In genomic region chr9:7246917-7247538, GRCh38 we compare ENCODE assay signal across 33 cellular contexts.
DNase-seq lines count a peak whose midpoint lies in the region; ATAC-seq, FAIRE-seq and TF ChIP-seq lines count a peak whose summit lies in the region.
"Had no signal": no experiment of that assay in that cellular context is flagged by ENCODE, and none has a peak within 500 bp of the region (broad histone marks: within the 10 kb centered on the region; RNA-seq: fewer than 3 reads in every experiment).

No MANE protein-coding gene starts in this region.

- intact Hi-C loops in activated CD4-positive, alpha-beta T cell treated with anti-CD3 and anti-CD28 coated beads for 36 hours (cut with DNase I, micrococcal nuclease), result no loop called here
- intact Hi-C loops in mammary epithelial cell (cut with micrococcal nuclease), result no loop called here

- POLR2A ChIA-PET in activated CD4-positive, alpha-beta T cell treated with anti-CD3 and anti-CD28 coated beads for 36 hours (lab: Charles Lee), result no interaction called here

- TF ChIP-seq CTCF in mammary epithelial cell (conservative IDR thresholded peaks at IDR 0.05 in 1 of 2, IDR thresholded peaks at IDR 0.05 in 1 of 2; ENCODE audit: extremely low read depth in 1 of 2, insufficient read depth in 1 of 2, low read depth in 1 of 2, low read length in 2 of 2), result no peak

- 56% methylated on average over 3 of the region's 3 CpGs for WGBS in mammary epithelial cell (ENCODE audit: low coverage, missing lambda C conversion rate)

- no peak overlapping the region for H3K4me3 ChIP-seq in mammary epithelial cell (replicated peaks in 1 of 3; ENCODE audit: insufficient read depth in 1 of 3, low read depth in 2 of 3, low read length in 3 of 3)
- H3K4me3 ChIP-seq: coronary artery, lower lobe of right lung, MG63, sigmoid colon, SJSA1, tibial nerve had no signal

- H3K4me2 ChIP-seq in mammary epithelial cell (ENCODE audit: insufficient read depth, low read depth, low read length), result no peak overlapping the region

- BruUV-seq in mammary epithelial cell (replicated peaks; lab: Mats Ljungman, UMichigan), result no TSS peak

- peaks cover 2% of the 10 kb centered on the region for H3K27me3 Mint-ChIP-seq in activated CD4-positive, alpha-beta T cell treated with anti-CD3 and anti-CD28 coated beads for 36 hours

- no peaks in the 10 kb centered on the region for H3K9me3 Mint-ChIP-seq in activated CD4-positive, alpha-beta T cell treated with anti-CD3 and anti-CD28 coated beads for 36 hours (ENCODE audit: low read depth)
- H3K9me3 Mint-ChIP-seq: activated naive CD4-positive, alpha-beta T cell treated with anti-CD3 and anti-CD28 coated beads, Interleukin-2, amount 50 U/mL, for 72 hours had no signal

- dilution Hi-C loops in mammary epithelial cell (cut with HindIII; ENCODE audit: low sequenced_read_pairs), result no loop called here

- in situ Hi-C loops in mammary epithelial cell (cut with MboI; ENCODE audit: low sequenced_read_pairs in 2 of 2), result no loop called here

- no peak overlapping the region for H3K4me3 Mint-ChIP-seq in activated CD4-positive, alpha-beta T cell treated with anti-CD3 and anti-CD28 coated beads for 36 hours
- H3K4me3 Mint-ChIP-seq: CD4-positive, CD25-positive, alpha-beta regulatory T cell; naive thymus-derived CD4-positive, alpha-beta T cell had no signal

- H4K20me1 ChIP-seq in mammary epithelial cell (ENCODE audit: insufficient read depth, low read length), result no peaks in the 10 kb centered on the region

- peaks cover 5% of the 10 kb centered on the region for H3K4me1 ChIP-seq in mammary epithelial cell (ENCODE audit: insufficient read depth, low read length)
- H3K4me1 ChIP-seq: lower lobe of right lung, sigmoid colon, SJSA1, tibial nerve had no signal

- no peaks in the 10 kb centered on the region for H3K36me3 Mint-ChIP-seq in activated CD4-positive, alpha-beta T cell treated with anti-CD3 and anti-CD28 coated beads for 36 hours (ENCODE audit: low read depth)
- H3K36me3 Mint-ChIP-seq: activated naive CD4-positive, alpha-beta T cell treated with anti-CD3 and anti-CD28 coated beads, Interleukin-2, amount 50 U/mL, for 72 hours; CD4-positive, CD25-positive, alpha-beta regulatory T cell; naive thymus-derived CD4-positive, alpha-beta T cell had no signal

- H3K9me3 ChIP-seq in mammary epithelial cell (replicated peaks; ENCODE audit: insufficient read depth, low read length), result no peaks in the 10 kb centered on the region
- H3K9me3 ChIP-seq: lower lobe of right lung, MG63, sigmoid colon, SJSA1, tibial nerve had no signal

- no peaks in the 10 kb centered on the region for H3K79me2 ChIP-seq in mammary epithelial cell (ENCODE audit: insufficient read depth, low read length)

- no peaks in the 10 kb centered on the region for H3K4me1 Mint-ChIP-seq in activated CD4-positive, alpha-beta T cell treated with anti-CD3 and anti-CD28 coated beads for 36 hours
- H3K4me1 Mint-ChIP-seq: CD4-positive, CD25-positive, alpha-beta regulatory T cell had no signal

- no peaks in the 10 kb centered on the region for H3K27me3 ChIP-seq in mammary epithelial cell (ENCODE audit: insufficient read depth, low read length)
- H3K27me3 ChIP-seq: MG63, sigmoid colon, SJSA1, tibial nerve had no signal

- H3K27ac ChIP-seq in mammary epithelial cell (ENCODE audit: insufficient read depth, low read depth, low read length), result no peak overlapping the region
- H3K27ac ChIP-seq: coronary artery, lower lobe of right lung, sigmoid colon, SJSA1, tibial nerve had no signal

- peak; percentile 55 for ATAC-seq in activated CD4-positive, alpha-beta T cell treated with anti-CD3 and anti-CD28 coated beads for 36 hours
- ATAC-seq: lower lobe of right lung; naive thymus-derived CD4-positive, alpha-beta T cell had no signal

- FAIRE-seq in GM19239 (lab: Jason Lieb, UNC), result no peak
- FAIRE-seq: A204.1, frontal cortex, RCC 7860 had no signal

- CTCF ChIA-PET in activated CD4-positive, alpha-beta T cell treated with anti-CD3 and anti-CD28 coated beads for 36 hours (lab: Charles Lee), result interaction anchor here (1.0 kb wide), 1 partner anchor 12 kb away, joined by 3 read pairs; no protein-coding TSS in a partner anchor
- CTCF ChIA-PET in mammary epithelial cell (lab: Charles Lee; ENCODE audit: low non-redundant PET), result no interaction called here

- no peak for DNase-seq in activated CD4-positive, alpha-beta T cell treated with anti-CD3 and anti-CD28 coated beads for 36 hours
- no peak for DNase-seq in activated CD4-positive, alpha-beta T cell treated with anti-CD3 and anti-CD28 coated beads, Interleukin-2, amount 50 U/mL, for 4 hours
- DNase-seq in HS-5 (ENCODE audit: low read depth), result peak; percentile 13
- DNase-seq in mammary epithelial cell, result peak; percentile 35
- peak; percentile 39 for DNase-seq in kidney tubule cell (ENCODE audit: low spot score)
- DNase-seq in GM19239 (ENCODE audit: insufficient read length, low spot score), result no peak
- DNase-seq in NCI-H2171 (lab: John Stamatoyannopoulos, UW), result no peak
- no peak for DNase-seq in activated effector memory CD4-positive, alpha-beta T cell treated with Interleukin-2 at 50 U/mL for 16 hours
- DNase-seq: activated CD4-positive, alpha-beta T cell treated with anti-CD3 and anti-CD28 coated beads, Interleukin-2, amount 50 U/mL, for 1 hour; activated CD8-positive, alpha-beta memory T cell treated with anti-CD3 and anti-CD28 coated beads, Interleukin-2, amount 50 U/mL, for 4 hours; AML-193; aorta; CD4-positive, CD25-positive, alpha-beta regulatory T cell; effector memory CD4-positive, alpha-beta T cell; erythroblast; KG1; lower lobe of right lung; MG63; naive thymus-derived CD4-positive, alpha-beta T cell; NCI-H1417; NCI-H2029; NCI-H345; NCI-H748 treated with DMSO at 0.1 percent for 48 hours; sigmoid colon; stimulated activated CD4-positive, alpha-beta T cell treated with anti-CD3 and anti-CD28 coated beads, Interleukin-4, amount 100 ng/mL, for 1 hour had no signal

- H3K27ac Mint-ChIP-seq in activated CD4-positive, alpha-beta T cell treated with anti-CD3 and anti-CD28 coated beads for 36 hours, result no peak overlapping the region
- H3K27ac Mint-ChIP-seq: activated naive CD4-positive, alpha-beta T cell treated with anti-CD3 and anti-CD28 coated beads, Interleukin-2, amount 50 U/mL, for 72 hours; CD4-positive, CD25-positive, alpha-beta regulatory T cell; naive thymus-derived CD4-positive, alpha-beta T cell; progenitor cell of endocrine pancreas had no signal

- H3K9ac ChIP-seq in mammary epithelial cell (ENCODE audit: insufficient read depth, low read length), result no peak overlapping the region

- H2AFZ ChIP-seq in mammary epithelial cell (ENCODE audit: low read depth, low read length), result no peak overlapping the region

- no peaks in the 10 kb centered on the region for H3K36me3 ChIP-seq in mammary epithelial cell (ENCODE audit: insufficient read depth, low read length)
- H3K36me3 ChIP-seq: lower lobe of right lung, MG63, sigmoid colon, SJSA1, tibial nerve had no signal

Comparison
In these comparisons a context has a peak if more than half of its experiments do, and no peak if none do; other contexts are left out.
1. DNase-seq: peak in HS-5 (single experiment), mammary epithelial cell (single experiment) and kidney tubule cell (single experiment); none in activated CD4-positive, alpha-beta T cell treated with anti-CD3 and anti-CD28 coated beads for 36 hours (single experiment), activated CD4-positive, alpha-beta T cell treated with anti-CD3 and anti-CD28 coated beads, Interleukin-2, amount 50 U/mL, for 4 hours (0 of 2), GM19239 (single experiment), NCI-H2171 (single experiment) and activated effector memory CD4-positive, alpha-beta T cell treated with Interleukin-2 at 50 U/mL for 16 hours (single experiment).